ENCODE assay signal across 22 cellular contexts in the genomic region with DNA sequence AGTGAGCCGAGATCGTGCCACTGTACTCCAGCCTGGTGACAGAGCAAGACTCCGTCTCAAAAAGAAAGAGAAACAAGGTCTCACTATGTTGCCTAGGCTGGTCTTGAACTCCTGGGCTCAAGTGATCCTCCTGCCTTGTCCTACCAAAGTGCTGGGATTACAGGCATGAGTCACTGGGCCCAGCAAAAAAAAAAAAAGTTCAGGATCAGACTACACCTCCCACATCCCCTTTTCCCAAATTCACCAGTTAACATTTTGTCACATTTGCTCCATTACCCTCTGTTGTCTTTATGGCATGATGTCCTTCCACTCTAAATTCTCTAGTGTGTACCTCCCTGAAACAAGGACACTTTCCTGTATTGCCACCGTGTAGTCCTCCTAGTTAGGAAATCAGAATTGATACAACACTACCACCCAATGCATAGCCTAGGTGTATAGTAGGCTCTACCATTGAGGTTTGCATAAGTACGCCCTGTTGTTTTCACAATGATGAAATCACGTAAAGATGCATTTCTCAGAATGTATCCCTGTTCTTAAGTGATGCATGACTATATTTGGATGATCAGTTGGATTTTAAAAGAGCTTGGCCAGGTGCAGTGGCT. TPM values are rescaled to one million over a fixed set of nuclear protein-coding genes. Genes with fewer than 3 reads are reported as not detected.
DNase-seq lines count a peak whose midpoint lies in the region; ATAC-seq, FAIRE-seq and TF ChIP-seq lines count a peak whose summit lies in the region.
"Had no signal": no experiment of that assay in that cellular context is flagged by ENCODE, and none has a peak within 500 bp of the region (broad histone marks: within the 10 kb centered on the region; RNA-seq: fewer than 3 reads in every experiment).

No MANE protein-coding gene starts in this region.

- no peaks in the 10 kb centered on the region for H3K9me3 Mint-ChIP-seq in CD4-positive, alpha-beta T cell
- no peaks in the 10 kb centered on the region for H3K9me3 Mint-ChIP-seq in activated CD4-positive, alpha-beta T cell treated with anti-CD3 and anti-CD28 coated beads, Interleukin-2, amount 10 ng/mL, durations not matched to agents 24 days and 14 days
- H3K9me3 Mint-ChIP-seq: H9, IgD-negative memory B cell had no signal

- POLR2A ChIA-PET in CD4-positive, alpha-beta T cell (lab: Charles Lee): interaction anchor here (0.7 to 2.6 kb wide), 2 partner anchors 10 to 25 kb away, joined by 3 to 9 read pairs; partner anchors contain the start of gene SPEN

- no peaks in the 10 kb centered on the region; the same call in 1 of the 2 replicates for H3K36me3 ChIP-seq in SK-N-MC (ENCODE audit: insufficient read depth, low read length)
- H3K36me3 ChIP-seq: left ventricle myocardium inferior, right lobe of liver, transverse colon had no signal

- CTCF ChIA-PET in CD4-positive, alpha-beta T cell (lab: Charles Lee): interaction anchor here (0.6 to 0.7 kb wide), 2 partner anchors 13 to 296 kb away, joined by 3 to 4 read pairs; no protein-coding TSS in a partner anchor

- H3K4me3 ChIP-seq in SK-N-MC: no peak overlapping the region
- H3K4me3 ChIP-seq: left ventricle myocardium inferior, right lobe of liver, SJSA1, transverse colon had no signal

- ATAC-seq in CD4-positive, alpha-beta T cell (ENCODE audit: poor library complexity): no peak
- ATAC-seq in left lobe of liver (peak; percentile 26), HG02588 (IDR thresholded peaks at IDR 0.05; ENCODE audit: unreplicated experiment) (no peak)
- ATAC-seq: activated CD4-positive, CD25-positive, alpha-beta regulatory T cell treated with anti-CD3 and anti-CD28 coated beads, Interleukin-2, amount 50 U/mL, for 24 hours; right lobe of liver had no signal

- DNase-seq in CD4-positive, alpha-beta T cell: no peak
- DNase-seq in SK-N-MC (ENCODE audit: low read depth, low spot score) (no peak), left lobe of liver (ENCODE audit: low spot score) (no peak), D721Med (ENCODE audit: insufficient read length, low spot score) (no peak), activated gamma-delta T cell (lab: John Stamatoyannopoulos, UW) (no peak)
- no peak for DNase-seq in activated CD4-positive, alpha-beta T cell treated with anti-CD3 and anti-CD28 coated beads, Interleukin-2, amount 10 ng/mL, durations not matched to agents 24 days and 14 days
- DNase-seq: activated effector memory CD4-positive, alpha-beta T cell treated with Interleukin-2 at 50 U/mL for 16 hours; effector memory CD4-positive, alpha-beta T cell; GDM1; H9; left ventricle myocardium inferior; MV-4-11; NCI-H187; NCI-H82; right lobe of liver; stimulated activated naive CD4-positive, alpha-beta T cell; transverse colon had no signal

- H3K27me3 ChIP-seq in CD4-positive, alpha-beta T cell (ENCODE audit: control insufficient read depth, insufficient read depth, low read length): no peaks in the 10 kb centered on the region
- H3K27me3 ChIP-seq: right lobe of liver, SJSA1, transverse colon had no signal

- no peak overlapping the region for H3K9ac ChIP-seq in SK-N-MC (ENCODE audit: insufficient read length)

- H3K27ac ChIP-seq in 22Rv1: peak overlapping the region; percentile 54
- no peak overlapping the region for H3K27ac ChIP-seq in CD4-positive, alpha-beta T cell (ENCODE audit: low read depth, low read length)
- peak overlapping the region; percentile 19; the same call in 1 of the 2 replicates for H3K27ac ChIP-seq in SK-N-MC
- H3K27ac ChIP-seq: left ventricle myocardium inferior, right lobe of liver, SJSA1, transverse colon had no signal

- no peaks in the 10 kb centered on the region for H3K9me3 ChIP-seq in CD4-positive, alpha-beta T cell (ENCODE audit: control insufficient read depth, low read length)
- no peaks in the 10 kb centered on the region for H3K9me3 ChIP-seq in SK-N-MC (ENCODE audit: low read depth, low read length)
- H3K9me3 ChIP-seq: left ventricle myocardium inferior, right lobe of liver, SJSA1, transverse colon had no signal

- H3K27ac Mint-ChIP-seq in CD4-positive, alpha-beta T cell: peak overlapping the region; percentile 1
- H3K27ac Mint-ChIP-seq in activated CD4-positive, alpha-beta T cell treated with anti-CD3 and anti-CD28 coated beads, Interleukin-2, amount 10 ng/mL, durations not matched to agents 24 days and 14 days: no peak overlapping the region
- H3K27ac Mint-ChIP-seq: IgD-negative memory B cell had no signal

- intact Hi-C loops in CD4-positive, alpha-beta T cell (cut with DNase I, micrococcal nuclease): loop anchor here in 1 of 2 experiments (10.0 kb wide), 1 partner anchor 47 kb away; no protein-coding TSS in a partner anchor
- intact Hi-C loops in activated CD4-positive, alpha-beta T cell treated with anti-CD3 and anti-CD28 coated beads, Interleukin-2, amount 10 ng/mL, durations not matched to agents 24 days and 14 days (cut with micrococcal nuclease): no loop called here

- FAIRE-seq in D721Med (lab: Jason Lieb, UNC): no peak

- TF ChIP-seq CTCF in 22Rv1 (IDR thresholded peaks at IDR 0.05): no peak
- TF ChIP-seq CTCF in CD4-positive, alpha-beta T cell (IDR thresholded peaks at IDR 0.05): no peak
- no peak for TF ChIP-seq CTCF in D721Med (IDR thresholded peaks at IDR 0.05; ENCODE audit: insufficient read depth, missing control alignments)

- H3K4me3 Mint-ChIP-seq in CD4-positive, alpha-beta T cell: no peak overlapping the region
- H3K4me3 Mint-ChIP-seq in activated CD4-positive, alpha-beta T cell treated with anti-CD3 and anti-CD28 coated beads, Interleukin-2, amount 10 ng/mL, durations not matched to agents 24 days and 14 days: no peak overlapping the region
- H3K4me3 Mint-ChIP-seq: H9 had no signal

- no peaks in the 10 kb centered on the region for H3K27me3 Mint-ChIP-seq in CD4-positive, alpha-beta T cell
- no peaks in the 10 kb centered on the region for H3K27me3 Mint-ChIP-seq in activated CD4-positive, alpha-beta T cell treated with anti-CD3 and anti-CD28 coated beads, Interleukin-2, amount 10 ng/mL, durations not matched to agents 24 days and 14 days
- H3K27me3 Mint-ChIP-seq: IgD-negative memory B cell had no signal

- H3K4me1 Mint-ChIP-seq in CD4-positive, alpha-beta T cell (ENCODE audit: low read depth): peaks cover 32% of the 10 kb centered on the region
- peaks cover 10% of the 10 kb centered on the region for H3K4me1 Mint-ChIP-seq in activated CD4-positive, alpha-beta T cell treated with anti-CD3 and anti-CD28 coated beads, Interleukin-2, amount 10 ng/mL, durations not matched to agents 24 days and 14 days
- H3K4me1 Mint-ChIP-seq: H9 had no signal

- H3K36me3 Mint-ChIP-seq in CD4-positive, alpha-beta T cell (ENCODE audit: low read depth): no peaks in the 10 kb centered on the region
- H3K36me3 Mint-ChIP-seq in activated CD4-positive, alpha-beta T cell treated with anti-CD3 and anti-CD28 coated beads, Interleukin-2, amount 10 ng/mL, durations not matched to agents 24 days and 14 days (ENCODE audit: low read depth): peaks cover 8% of the 10 kb centered on the region
- H3K36me3 Mint-ChIP-seq: IgD-negative memory B cell had no signal

RNA-seq across cellular contexts. Expression of gene SPEN, which starts 10.7 kb away (rescaled TPM):
- 10 to 100 TPM; 73.5 to 76.7 TPM for total RNA-seq in CD4-positive, alpha-beta T cell
- 28.7 TPM for total RNA-seq in left lobe of liver
- 89.1 and 94.1 TPM in 2 replicates for total RNA-seq in activated CD4-positive, alpha-beta T cell treated with anti-CD3 and anti-CD28 coated beads, Interleukin-2, amount 10 ng/mL, durations not matched to agents 24 days and 14 days

RNA-seq across cellular contexts. Expression of gene UQCRHL, which starts 50.7 kb away (rescaled TPM):
- under 1 TPM; 0.25 to 0.69 TPM for total RNA-seq in CD4-positive, alpha-beta T cell
- 0.98 TPM for total RNA-seq in left lobe of liver
- 1.5 TPM in 2 replicates for total RNA-seq in activated CD4-positive, alpha-beta T cell treated with anti-CD3 and anti-CD28 coated beads, Interleukin-2, amount 10 ng/mL, durations not matched to agents 24 days and 14 days
